8 cellular contexts compared by ENCODE assay signal in the genomic region with DNA sequence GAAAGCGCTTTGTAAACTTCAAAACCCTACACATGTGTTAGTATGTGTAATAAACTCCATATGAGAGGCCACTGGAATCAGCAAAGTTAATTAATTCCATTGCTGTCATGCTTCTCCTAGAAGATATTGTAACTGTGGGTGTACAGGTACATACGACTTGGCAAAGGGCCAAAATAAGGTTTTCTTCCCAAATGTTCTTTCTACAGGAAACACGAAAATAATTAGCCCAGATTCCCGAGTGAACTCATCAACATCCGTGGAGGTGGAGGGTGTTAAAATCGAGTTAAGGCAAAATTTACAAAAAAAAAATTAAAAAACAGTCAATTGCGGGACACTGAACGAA. TPM values are rescaled to one million over a fixed set of nuclear protein-coding genes. Genes with fewer than 3 reads are reported as not detected.
A peak's percentile ranks its signal among the peaks of the same experiment; 100 is the strongest.
DNase-seq lines count a peak whose midpoint lies in the region; ATAC-seq and TF ChIP-seq lines count a peak whose summit lies in the region.

No MANE protein-coding gene starts in this region.

- H3K36me3 ChIP-seq in WERI-Rb-1: peaks cover 10% of the 10 kb centered on the region
- no peaks in the 10 kb centered on the region for H3K36me3 ChIP-seq in heart left ventricle

- peak; percentile 70 for DNase-seq in DMS79 treated with DMSO at 0.1 percent for 48 hours (lab: John Stamatoyannopoulos, UW)
- no peak for DNase-seq in DMS79 (lab: John Stamatoyannopoulos, UW)
- no peak for DNase-seq in WERI-Rb-1
- no peak for DNase-seq in heart left ventricle
- peak; percentile 39 for DNase-seq in renal cortical epithelial cell (ENCODE audit: low read depth)
- no peak for DNase-seq in COLO829 (ENCODE audit: low spot score)

- no peak for TF ChIP-seq POLR2A in heart left ventricle (IDR thresholded peaks at IDR 0.05)

- WGBS in heart left ventricle, 4 donors: 5 to 11% (median 9%) methylated on average over 8 of the region's 8 CpGs

- ATAC-seq in HG03442 (IDR thresholded peaks at IDR 0.05; ENCODE audit: unreplicated experiment) (peak; percentile 5), heart left ventricle (no peak), HG02938 (IDR thresholded peaks at IDR 0.05; ENCODE audit: unreplicated experiment) (no peak)

- TF ChIP-seq CTCF in WERI-Rb-1 (IDR thresholded peaks at IDR 0.05; ENCODE audit: low read depth, low read length) (no peak), heart left ventricle (IDR thresholded peaks at IDR 0.05) (no peak)

- peak overlapping the region; percentile 93 for H3K4me3 ChIP-seq in WERI-Rb-1 (ENCODE audit: low read depth, low read length)
- peak overlapping the region; percentile 66 to 96 (median 88) for H3K4me3 ChIP-seq in heart left ventricle

- H3K9me3 ChIP-seq in WERI-Rb-1 (ENCODE audit: severe bottlenecking): peaks cover 5% of the 10 kb centered on the region
- H3K9me3 ChIP-seq in heart left ventricle: peaks cover 0 to 5% (median 0%) of the 10 kb centered on the region in 12 donors

- peaks cover 0 to 22% (median 9%) of the 10 kb centered on the region in 12 donors for H3K4me1 ChIP-seq in heart left ventricle

- peak overlapping the region; percentile 98 for H3K27ac ChIP-seq in WERI-Rb-1
- peak overlapping the region in 11 of 12 donors; percentile 68 to 86 (median 81) for H3K27ac ChIP-seq in heart left ventricle

- H3K27me3 ChIP-seq in WERI-Rb-1 (ENCODE audit: insufficient read depth, low read depth, severe bottlenecking): no peaks in the 10 kb centered on the region
- no peaks in the 10 kb centered on the region for H3K27me3 ChIP-seq in heart left ventricle

- intact Hi-C loops in heart left ventricle (cut with DNase I): loop anchor here in 4 of 10 donors (5.0 to 10.0 kb wide), 4 partner anchors 186 to 336 kb away; partner anchors contain the start of gene VRK2 (in 2 of the 4)

RNA-seq across cellular contexts. Expression of gene FANCL, which starts 0.6 kb away (rescaled TPM):
- total RNA-seq in heart left ventricle (10 to 100 TPM in 5 of 9 donors, 1 to 10 TPM in 4; 6.3 to 17.5 (median 10.1) TPM), renal cortical epithelial cell (9.7 and 25.8 TPM in 2 replicates)
- 1 to 10 TPM; 9.6 to 9.8 TPM for polyA plus RNA-seq in heart left ventricle

Comparison
In these comparisons a context has a peak if more than half of its experiments do, and no peak if none do; other contexts are left out.
1. DNase-seq: peak in DMS79 treated with DMSO at 0.1 percent for 48 hours (single experiment) and renal cortical epithelial cell (single experiment); none in DMS79 (single experiment), WERI-Rb-1 (single experiment), heart left ventricle (0 of 5) and COLO829 (single experiment).